Comparison of ENCODE assay signal across 17 cellular contexts in genomic region chr16:54066451-54067056, GRCh38.
A peak's percentile ranks its signal among the peaks of the same experiment; 100 is the strongest.
DNase-seq lines count a peak whose midpoint lies in the region; ATAC-seq, FAIRE-seq and TF ChIP-seq lines count a peak whose summit lies in the region.
"Had no signal": no experiment of that assay in that cellular context is flagged by ENCODE, and none has a peak within 500 bp of the region (broad histone marks: within the 10 kb centered on the region; RNA-seq: fewer than 3 reads in every experiment).

No MANE protein-coding gene starts in this region.

- no peaks in the 10 kb centered on the region for H3K4me1 Mint-ChIP-seq in activated naive CD8-positive, alpha-beta T cell treated with anti-CD3 and anti-CD28 coated beads, Interleukin-2, amount 10 ng/mL, durations not matched to agents 7 days and 5 days
- H3K4me1 Mint-ChIP-seq in activated naive CD8-positive, alpha-beta T cell treated with anti-CD3 and anti-CD28 coated beads for 36 hours: peaks cover 3% of the 10 kb centered on the region

- no peaks in the 10 kb centered on the region for H3K9me3 Mint-ChIP-seq in activated naive CD8-positive, alpha-beta T cell treated with anti-CD3 and anti-CD28 coated beads, Interleukin-2, amount 10 ng/mL, durations not matched to agents 7 days and 5 days
- no peaks in the 10 kb centered on the region for H3K9me3 Mint-ChIP-seq in activated naive CD8-positive, alpha-beta T cell treated with anti-CD3 and anti-CD28 coated beads for 36 hours
- H3K9me3 Mint-ChIP-seq: activated T-helper 1 cell treated with anti-CD3 and anti-CD28 coated beads, Interleukin-12 subunit alpha, Interleukin-12 subunit beta, Interleukin-2, Interleukin-4 antibody, amounts not matched to agents 30 ng/mL and 10 ng/mL and 1 ng/mL, durations not matched to agents 14 hours and 24 hours and 36 hours had no signal

- TF ChIP-seq RAD21 in SK-N-SH (IDR thresholded peaks at IDR 0.05; ENCODE audit: low read length): no peak

- H3F3A ChIP-seq in SK-N-SH (replicated peaks; ENCODE audit: insufficient read depth): no peaks in the 10 kb centered on the region

- no peaks in the 10 kb centered on the region for H4K20me1 ChIP-seq in SK-N-SH (ENCODE audit: insufficient read depth)

- no peak for FAIRE-seq in urothelium cell line (lab: Jason Lieb, UNC)
- FAIRE-seq: endometrium had no signal

- no peaks in the 10 kb centered on the region for H3K9me3 ChIP-seq in SK-N-SH
- H3K9me3 ChIP-seq: neutrophil had no signal

- H3K27ac ChIP-seq in SK-N-SH (ENCODE audit: low read depth in 2 of 2, low read length in 1 of 2): peak overlapping the region in 1 of 2 experiments; percentile 77; a peak in 1 of 4 replicates
- H3K27ac ChIP-seq: neutrophil had no signal

- no peak overlapping the region for H3K4me2 ChIP-seq in SK-N-SH

- H3K79me2 ChIP-seq in SK-N-SH (ENCODE audit: insufficient read depth): no peaks in the 10 kb centered on the region

- no peak for DNase-seq in activated naive CD8-positive, alpha-beta T cell treated with anti-CD3 and anti-CD28 coated beads, Interleukin-2, amount 10 ng/mL, durations not matched to agents 7 days and 5 days
- DNase-seq in activated naive CD8-positive, alpha-beta T cell treated with anti-CD3 and anti-CD28 coated beads for 36 hours: no peak
- no peak for DNase-seq in SK-N-SH
- peak; percentile 42 for DNase-seq in foreskin melanocyte
- peak; percentile 54 for DNase-seq in urothelium cell line (ENCODE audit: low spot score)
- DNase-seq in HEK293T (ENCODE audit: extremely low spot score): no peak
- DNase-seq: activated CD4-positive, alpha-beta T cell treated with anti-CD3 and anti-CD28 coated beads for 4 hours; hippocampal formation; NCI-H1436 treated with DMSO at 0.1 percent for 48 hours; NCI-H82; stimulated activated CD4-positive, alpha-beta T cell treated with anti-CD3 and anti-CD28 coated beads, Interleukin-12 subunit alpha, Interleukin-12 subunit beta, amount 100 ng/mL, for 4 hours had no signal

- 89% methylated on average over 4 of the region's 4 CpGs for WGBS in SK-N-SH (ENCODE audit: low lambda C conversion rate)

- H3K4me3 Mint-ChIP-seq in activated naive CD8-positive, alpha-beta T cell treated with anti-CD3 and anti-CD28 coated beads, Interleukin-2, amount 10 ng/mL, durations not matched to agents 7 days and 5 days: no peak overlapping the region
- no peak overlapping the region for H3K4me3 Mint-ChIP-seq in activated naive CD8-positive, alpha-beta T cell treated with anti-CD3 and anti-CD28 coated beads for 36 hours
- H3K4me3 Mint-ChIP-seq: activated T-helper 1 cell treated with anti-CD3 and anti-CD28 coated beads, Interleukin-12 subunit alpha, Interleukin-12 subunit beta, Interleukin-2, Interleukin-4 antibody, amounts not matched to agents 30 ng/mL and 10 ng/mL and 1 ng/mL, durations not matched to agents 14 hours and 24 hours and 36 hours had no signal

- no peaks in the 10 kb centered on the region for H3K36me3 Mint-ChIP-seq in activated naive CD8-positive, alpha-beta T cell treated with anti-CD3 and anti-CD28 coated beads, Interleukin-2, amount 10 ng/mL, durations not matched to agents 7 days and 5 days
- no peaks in the 10 kb centered on the region for H3K36me3 Mint-ChIP-seq in activated naive CD8-positive, alpha-beta T cell treated with anti-CD3 and anti-CD28 coated beads for 36 hours

- no peak for TF ChIP-seq CTCF in SK-N-SH (IDR thresholded peaks at IDR 0.05)

- CTCF ChIA-PET in SK-N-SH (lab: Yijun Ruan, JAX): interaction anchor here (0.9 to 1.1 kb wide), 3 partner anchors 11 to 113 kb away, joined by 3 read pairs; no protein-coding TSS in a partner anchor
- CTCF ChIA-PET in HEK293T (lab: Yijun Ruan, JAX): no interaction called here

- H3K36me3 ChIP-seq in SK-N-SH (replicated peaks in 1 of 2; ENCODE audit: control insufficient read depth in 1 of 2, insufficient read depth in 2 of 2, low read length in 1 of 2): no peaks in the 10 kb centered on the region
- H3K36me3 ChIP-seq: neutrophil had no signal

- H3K4me1 ChIP-seq in SK-N-SH (ENCODE audit: control insufficient read depth in 1 of 2, insufficient read depth in 2 of 2, low read depth in 1 of 2, low read length in 1 of 2): peaks cover 4 to 46% of the 10 kb centered on the region in 2 experiments; a peak in 3 of 4 replicates

- no peak overlapping the region for H2AFZ ChIP-seq in SK-N-SH (ENCODE audit: low read depth)

- no peak for ATAC-seq in activated naive CD8-positive, alpha-beta T cell treated with anti-CD3 and anti-CD28 coated beads, Interleukin-2, amount 10 ng/mL, durations not matched to agents 7 days and 5 days (ENCODE audit: low read depth)
- ATAC-seq in GM21360 (IDR thresholded peaks at IDR 0.05; ENCODE audit: unreplicated experiment) (no peak), HG03097 (IDR thresholded peaks at IDR 0.05; ENCODE audit: low FRiP score, unreplicated experiment) (no peak)

- peak overlapping the region; percentile 59 for H3K27ac Mint-ChIP-seq in activated naive CD8-positive, alpha-beta T cell treated with anti-CD3 and anti-CD28 coated beads, Interleukin-2, amount 10 ng/mL, durations not matched to agents 7 days and 5 days
- no peak overlapping the region for H3K27ac Mint-ChIP-seq in activated naive CD8-positive, alpha-beta T cell treated with anti-CD3 and anti-CD28 coated beads for 36 hours
- H3K27ac Mint-ChIP-seq: activated T-helper 1 cell treated with anti-CD3 and anti-CD28 coated beads, Interleukin-12 subunit alpha, Interleukin-12 subunit beta, Interleukin-2, Interleukin-4 antibody, amounts not matched to agents 30 ng/mL and 10 ng/mL and 1 ng/mL, durations not matched to agents 14 hours and 24 hours and 36 hours had no signal

- no peak overlapping the region for H3K9ac ChIP-seq in SK-N-SH

- H3K4me3 ChIP-seq in SK-N-SH (ENCODE audit: low read depth in 2 of 2, low read length in 1 of 2): no peak overlapping the region
- H3K4me3 ChIP-seq: lung had no signal

- POLR2A ChIA-PET in activated naive CD8-positive, alpha-beta T cell treated with anti-CD3 and anti-CD28 coated beads, Interleukin-2, amount 10 ng/mL, durations not matched to agents 7 days and 5 days (lab: Charles Lee): no interaction called here
- POLR2A ChIA-PET in SK-N-SH (lab: Yijun Ruan, JAX): no interaction called here
- POLR2A ChIA-PET in HEK293T (lab: Yijun Ruan, JAX): no interaction called here

- H3K27me3 ChIP-seq in SK-N-SH (ENCODE audit: insufficient read depth): no peaks in the 10 kb centered on the region
- H3K27me3 ChIP-seq: neutrophil had no signal

- H3K9me2 ChIP-seq in SK-N-SH: no peaks in the 10 kb centered on the region

- TF ChIP-seq EP300 in SK-N-SH (IDR thresholded peaks at IDR 0.05; ENCODE audit: borderline replicate concordance in 1 of 2, low read depth in 1 of 2, low read length in 1 of 2): no peak

- H3K27me3 Mint-ChIP-seq in activated naive CD8-positive, alpha-beta T cell treated with anti-CD3 and anti-CD28 coated beads, Interleukin-2, amount 10 ng/mL, durations not matched to agents 7 days and 5 days: no peaks in the 10 kb centered on the region
- no peaks in the 10 kb centered on the region for H3K27me3 Mint-ChIP-seq in activated naive CD8-positive, alpha-beta T cell treated with anti-CD3 and anti-CD28 coated beads for 36 hours

TF ChIP-seq in SK-N-SH, 30 proteins besides CTCF, POLR2A, EP300 and RAD21 (continues in another document):
- TF ChIP-seq JUND (IDR thresholded peaks at IDR 0.05): peak; percentile 48
- no peak for TF ChIP-seq TEAD4 (IDR thresholded peaks at IDR 0.05; ENCODE audit: borderline replicate concordance, insufficient read depth)
- peak; percentile 9; the same call in 1 of the 2 replicates for TF ChIP-seq TCF12 (IDR thresholded peaks at IDR 0.05)
- no peak for TF ChIP-seq POLR2AphosphoS5 (IDR thresholded peaks at IDR 0.05; ENCODE audit: low read depth, low read length)
- 0 out of 2 replicates have a peak, but pooled peaks have one; percentile 14 for TF ChIP-seq NFIC (IDR thresholded peaks at IDR 0.05; ENCODE audit: borderline replicate concordance)
- TF ChIP-seq USF1 (IDR thresholded peaks at IDR 0.05; ENCODE audit: borderline replicate concordance, low read depth): no peak
- no peak for TF ChIP-seq MXI1 (IDR thresholded peaks at IDR 0.05; ENCODE audit: low read depth, low read length)
- no peak for TF ChIP-seq EZH2phosphoT487 (IDR thresholded peaks at IDR 0.05; ENCODE audit: borderline replicate concordance, low read depth)
- TF ChIP-seq FOSL2 (IDR thresholded peaks at IDR 0.05; ENCODE audit: borderline replicate concordance, low read depth): peak; percentile 40; the same call in 1 of the 2 replicates
- no peak for TF ChIP-seq RXRA (IDR thresholded peaks at IDR 0.05; ENCODE audit: borderline replicate concordance, low read depth)

TF ChIP-seq in HEK293T, 16 proteins besides CTCF, POLR2A, EP300 and RAD21:
- TF ChIP-seq ELF4 (IDR thresholded peaks at IDR 0.05) (no peak), ZNF384 (IDR thresholded peaks at IDR 0.05) (no peak), TARDBP (IDR thresholded peaks at IDR 0.05) (no peak), HDGF (IDR thresholded peaks at IDR 0.05; ENCODE audit: borderline replicate concordance) (no peak), ARNT (IDR thresholded peaks at IDR 0.05) (no peak), FOXA1 (IDR thresholded peaks at IDR 0.05) (no peak), SUZ12 (IDR thresholded peaks at IDR 0.05) (no peak), PKNOX1 (IDR thresholded peaks at IDR 0.05) (no peak), SP1 (IDR thresholded peaks at IDR 0.05) (no peak)

Comparison
In these comparisons a context has a peak if more than half of its experiments do, and no peak if none do; other contexts are left out.
1. DNase-seq: peak in foreskin melanocyte (single experiment) and urothelium cell line (single experiment); none in activated naive CD8-positive, alpha-beta T cell treated with anti-CD3 and anti-CD28 coated beads, Interleukin-2, amount 10 ng/mL, durations not matched to agents 7 days and 5 days (single experiment), activated naive CD8-positive, alpha-beta T cell treated with anti-CD3 and anti-CD28 coated beads for 36 hours (single experiment), SK-N-SH (single experiment) and HEK293T (single experiment).